22 cellular contexts compared by ENCODE assay signal in genomic region chr1:2916706-2917105, GRCh38.
DNase-seq lines count a peak whose midpoint lies in the region; ATAC-seq, FAIRE-seq and TF ChIP-seq lines count a peak whose summit lies in the region.
"Had no signal": no experiment of that assay in that cellular context is flagged by ENCODE, and none has a peak within 500 bp of the region (broad histone marks: within the 10 kb centered on the region; RNA-seq: fewer than 3 reads in every experiment).

No MANE protein-coding gene starts in this region.

- no peak overlapping the region for H3K9ac ChIP-seq in IMR-90 (ENCODE audit: low read depth, low read length)
- no peak overlapping the region for H3K9ac ChIP-seq in neuronal stem cell (ENCODE audit: low read depth, low read length, poor library complexity)
- H3K9ac ChIP-seq: BLaER1 treated with 17β-estradiol and CSF1 and Interleukin-3, amounts not matched to agents 10 nM and 100 nM had no signal

- H2AFZ ChIP-seq in IMR-90 (replicated peaks; ENCODE audit: low read length, poor library complexity) (no peak overlapping the region), neuronal stem cell (ENCODE audit: low read length) (no peak overlapping the region)

- H2BK20ac ChIP-seq in IMR-90 (ENCODE audit: low read depth, low read length): no peak overlapping the region

- H3K4me1 ChIP-seq in IMR-90 (ENCODE audit: control insufficient read depth, insufficient read depth, low read length) (no peaks in the 10 kb centered on the region), neuronal stem cell (ENCODE audit: control insufficient read depth in 2 of 2, insufficient read depth in 1 of 2, low read depth in 1 of 2, low read length in 2 of 2) (no peaks in the 10 kb centered on the region)
- H3K4me1 ChIP-seq: A549, Caco-2 had no signal

- H3K9me3 ChIP-seq in IMR-90 (ENCODE audit: control insufficient read depth, insufficient read depth, low read length): peaks cover 71% of the 10 kb centered on the region
- peaks cover 69% of the 10 kb centered on the region for H3K9me3 ChIP-seq in iPS-18c (ENCODE audit: control insufficient read depth, insufficient read depth, low read length)
- H3K9me3 ChIP-seq in neuronal stem cell (replicated peaks in 1 of 2; ENCODE audit: control insufficient read depth in 2 of 2, insufficient read depth in 1 of 2, low read depth in 1 of 2, low read length in 2 of 2): peaks cover 0 to 7% of the 10 kb centered on the region in 2 donors
- H3K9me3 ChIP-seq: A549, Caco-2 had no signal

- no peak for FAIRE-seq in urothelium cell line (lab: Jason Lieb, UNC)
- FAIRE-seq: A549, D721Med, G401.6, GM12891, GM19239 had no signal

- H2BK120ac ChIP-seq in IMR-90 (ENCODE audit: low read depth, low read length) (no peak overlapping the region), neuronal stem cell (ENCODE audit: low read depth, low read length) (no peak overlapping the region)

- H4K91ac ChIP-seq in IMR-90 (ENCODE audit: insufficient read depth, low read depth, low read length) (no peak overlapping the region), neuronal stem cell (ENCODE audit: low read depth, low read length, poor library complexity) (no peak overlapping the region)

- no peaks in the 10 kb centered on the region for H4K20me1 ChIP-seq in IMR-90 (ENCODE audit: insufficient read depth, low read length)

- H3K23ac ChIP-seq in IMR-90 (ENCODE audit: low read depth, low read length): no peak overlapping the region
- peak overlapping the region; percentile 2 for H3K23ac ChIP-seq in neuronal stem cell (ENCODE audit: low read depth, low read length, poor library complexity)

- ATAC-seq in IMR-90 (ENCODE audit: low read depth) (no peak), left cardiac atrium (no peak)
- ATAC-seq: A549; CD8-positive, alpha-beta T cell had no signal

- H4K8ac ChIP-seq in IMR-90 (ENCODE audit: low read depth in 2 of 2, low read length in 2 of 2): no peak overlapping the region
- no peak overlapping the region for H4K8ac ChIP-seq in neuronal stem cell (ENCODE audit: low read depth, low read length)

- peak overlapping the region; percentile 23 for H2AK9ac ChIP-seq in IMR-90 (replicated peaks; ENCODE audit: low read depth, low read length, poor library complexity)

- CTCF ChIA-PET in IMR-90 (lab: Yijun Ruan, JAX): no interaction called here

- POLR2A ChIA-PET in IMR-90 (lab: Charles Lee; ENCODE audit: unreplicated experiment): no interaction called here

- no peaks in the 10 kb centered on the region for H3K9me1 ChIP-seq in IMR-90 (ENCODE audit: insufficient read depth, low read length)

- DNase-seq in IMR-90 (no peak), neuronal stem cell (ENCODE audit: low spot score) (no peak), urothelium cell line (ENCODE audit: low spot score) (peak; percentile 8), SHP77 treated with DMSO at 0.1 percent for 48 hours (lab: John Stamatoyannopoulos, UW) (no peak), kidney tubule cell (ENCODE audit: low spot score) (no peak), left cardiac atrium (no peak)
- DNase-seq: AML-193; Caco-2; Calu3; CD4-positive, alpha-beta T cell; CD8-positive, alpha-beta T cell; DMS79 treated with DMSO at 0.1 percent for 48 hours; GF-D8 had no signal

- intact Hi-C loops in IMR-90 (cut with micrococcal nuclease): no loop called here
- intact Hi-C loops in left cardiac atrium (cut with DNase I): no loop called here

- no peak for TF ChIP-seq CTCF in IMR-90 (conservative IDR thresholded peaks at IDR 0.05; ENCODE audit: low read depth, low read length)

- H2BK5ac ChIP-seq in IMR-90 (ENCODE audit: low read depth, low read length, poor library complexity, severe bottlenecking): no peak overlapping the region
- peak overlapping the region; percentile 71 for H2BK5ac ChIP-seq in neuronal stem cell (ENCODE audit: low read length)

- H3K4me2 ChIP-seq in IMR-90 (ENCODE audit: low read depth, low read length): no peak overlapping the region
- no peak overlapping the region for H3K4me2 ChIP-seq in neuronal stem cell (ENCODE audit: insufficient read depth, low read length, poor library complexity, severe bottlenecking)
- H3K4me2 ChIP-seq: A549; BLaER1 treated with 17β-estradiol and CSF1 and Interleukin-3, amounts not matched to agents 10 nM and 100 nM had no signal

- no peak overlapping the region for H3K56ac ChIP-seq in IMR-90 (ENCODE audit: extremely low read depth, insufficient read depth, low read length)

- 51% methylated on average over 13 of the region's 19 CpGs; no CpG with 5 or more reads in 1 of the 2 experiments for WGBS in IMR-90 (ENCODE audit: extremely low coverage in 2 of 2, insufficient read length in 1 of 2), 2 experiments
- no CpG with 5 or more reads among the region's 19 CpGs for WGBS in neuronal stem cell (ENCODE audit: extremely low coverage in 2 of 2, insufficient read length in 2 of 2, insufficient replicate concordance in 1 of 2), 2 donors

- H2AK5ac ChIP-seq in IMR-90 (ENCODE audit: low read depth, low read length) (no peak overlapping the region), neuronal stem cell (ENCODE audit: low read depth, low read length) (no peak overlapping the region)

- H3K27me3 ChIP-seq in IMR-90 (ENCODE audit: control insufficient read depth, insufficient read depth, low read length): no peaks in the 10 kb centered on the region
- H3K27me3 ChIP-seq in neuronal stem cell (ENCODE audit: control insufficient read depth in 3 of 3, insufficient read depth in 3 of 3, low read depth in 1 of 3, low read length in 3 of 3): peaks cover 0 to 23% (median 0%) of the 10 kb centered on the region in 3 experiments

- H3K36me3 ChIP-seq in IMR-90 (ENCODE audit: control insufficient read depth, insufficient read depth, low read length) (no peaks in the 10 kb centered on the region), neuronal stem cell (replicated peaks in 1 of 2; ENCODE audit: control insufficient read depth in 2 of 2, insufficient read depth in 2 of 2, low read length in 2 of 2) (no peaks in the 10 kb centered on the region)
- H3K36me3 ChIP-seq: BLaER1 treated with 17β-estradiol and CSF1 and Interleukin-3, amounts not matched to agents 10 nM and 100 nM had no signal

- no peak overlapping the region for H2BK15ac ChIP-seq in IMR-90 (ENCODE audit: low read depth, low read length)
- H2BK15ac ChIP-seq in neuronal stem cell (ENCODE audit: low read length): peak overlapping the region; percentile 14

- in situ Hi-C loops in IMR-90 (cut with MboI; ENCODE audit: low sequenced_read_pairs): no loop called here

- no peak overlapping the region for H2BK12ac ChIP-seq in neuronal stem cell (ENCODE audit: low read length)

- H3K4me3 ChIP-seq in IMR-90 (ENCODE audit: insufficient read depth, low read depth, low read length): no peak overlapping the region
- H3K4me3 ChIP-seq in iPS-18c (ENCODE audit: insufficient read depth, low read depth, low read length): peak overlapping the region; percentile 20; the same call in 1 of the 2 replicates
- H3K4me3 ChIP-seq in neuronal stem cell (ENCODE audit: low read length in 2 of 2): no peak overlapping the region
- H3K4me3 ChIP-seq: A549; BLaER1 treated with 17β-estradiol and CSF1 and Interleukin-3, amounts not matched to agents 10 nM and 100 nM had no signal

- BruUV-seq in IMR-90 (replicated peaks; lab: Mats Ljungman, UMichigan): no TSS peak

- H3K4ac ChIP-seq in IMR-90 (ENCODE audit: low read depth, low read length): no peak overlapping the region
- H3K4ac ChIP-seq in neuronal stem cell (ENCODE audit: low read length): no peak overlapping the region

- H3K14ac ChIP-seq in IMR-90 (replicated peaks; ENCODE audit: low read depth, low read length) (no peak overlapping the region), neuronal stem cell (ENCODE audit: low read length) (no peak overlapping the region)

- H3K27ac ChIP-seq in IMR-90 (ENCODE audit: insufficient read depth, low read length) (no peak overlapping the region), neuronal stem cell (replicated peaks; ENCODE audit: low read length) (no peak overlapping the region)
- H3K27ac ChIP-seq: 22Rv1; A549; BLaER1 treated with 17β-estradiol and CSF1 and Interleukin-3, amounts not matched to agents 10 nM and 100 nM; C4-2B had no signal

- no peak for TF ChIP-seq RAD21 in IMR-90 (IDR thresholded peaks at IDR 0.05; ENCODE audit: low read length)

- H3K18ac ChIP-seq in IMR-90 (ENCODE audit: low read depth, low read length) (no peak overlapping the region), neuronal stem cell (ENCODE audit: low read length) (peak overlapping the region; percentile 11)

- no peak for TF ChIP-seq POLR2A in IMR-90 (IDR thresholded peaks at IDR 0.05; ENCODE audit: low read depth, low read length)

- H3K79me1 ChIP-seq in IMR-90 (ENCODE audit: low read depth in 1 of 2, low read length in 2 of 2): no peaks in the 10 kb centered on the region
- no peaks in the 10 kb centered on the region for H3K79me1 ChIP-seq in neuronal stem cell (ENCODE audit: low read depth, low read length)

- no peak overlapping the region for H4K5ac ChIP-seq in IMR-90 (ENCODE audit: low read depth, low read length)

- dilution Hi-C loops in IMR-90 (cut with HindIII; ENCODE audit: low sequenced_read_pairs, unreplicated experiment): no loop called here

TF ChIP-seq in IMR-90, 13 proteins besides CTCF, POLR2A, EP300 and RAD21:
- TF ChIP-seq USF2 (IDR thresholded peaks at IDR 0.05; ENCODE audit: low read depth, low read length): no peak
- TF ChIP-seq CEBPB (IDR thresholded peaks at IDR 0.05; ENCODE audit: low read depth, low read length): no peak
- no peak for TF ChIP-seq BHLHE40 (IDR thresholded peaks at IDR 0.05; ENCODE audit: low read depth, low read length)
- no peak for TF ChIP-seq CHD1 (IDR thresholded peaks at IDR 0.05; ENCODE audit: low read depth, low read length)
- no peak for TF ChIP-seq SMC3 (IDR thresholded peaks at IDR 0.05; ENCODE audit: low read depth, low read length)
- TF ChIP-seq NFE2L2 (IDR thresholded peaks at IDR 0.05; ENCODE audit: low read depth, low read length): no peak
- no peak for TF ChIP-seq ELK1 (IDR thresholded peaks at IDR 0.05; ENCODE audit: borderline replicate concordance, low read depth, low read length)
- no peak for TF ChIP-seq RCOR1 (IDR thresholded peaks at IDR 0.05; ENCODE audit: insufficient replicate concordance, low read length)
